Comparison of ENCODE assay signal across 13 cellular contexts in the genomic region with DNA sequence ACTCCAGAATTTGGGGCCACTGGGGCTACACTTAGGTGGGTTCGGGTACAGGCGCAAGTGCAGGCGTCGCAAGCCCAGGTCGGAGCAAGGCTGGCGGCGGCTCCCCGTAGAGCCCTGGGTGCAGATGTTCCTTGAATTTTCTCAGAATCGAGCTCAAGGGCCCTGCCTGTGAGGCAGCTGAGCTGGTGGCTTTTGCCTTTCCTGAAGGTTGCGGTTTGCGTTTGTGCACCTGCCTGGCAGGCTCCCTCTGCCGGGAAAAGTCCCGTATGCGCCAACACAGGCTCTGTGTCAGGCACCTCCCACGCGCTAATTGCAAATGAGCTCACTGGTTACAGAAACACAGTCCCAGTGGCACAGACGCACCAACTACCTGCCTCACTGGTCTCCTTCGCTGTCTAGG. TPM values are rescaled to one million over a fixed set of nuclear protein-coding genes. Genes with fewer than 3 reads are reported as not detected.
DNase-seq lines count a peak whose midpoint lies in the region; ATAC-seq, FAIRE-seq and TF ChIP-seq lines count a peak whose summit lies in the region.
"Had no signal": no experiment of that assay in that cellular context is flagged by ENCODE, and none has a peak within 500 bp of the region (broad histone marks: within the 10 kb centered on the region; RNA-seq: fewer than 3 reads in every experiment).

No MANE protein-coding gene starts in this region.

- H3K4me3 Mint-ChIP-seq in activated CD4-positive, alpha-beta memory T cell treated with anti-CD3 and anti-CD28 coated beads, Interleukin-2, amount 10 ng/mL, durations not matched to agents 7 days and 5 days = no peak overlapping the region
- H3K4me3 Mint-ChIP-seq in endodermal cell (no peak overlapping the region), WTC11 (no peak overlapping the region)

- peak; percentile 70 for DNase-seq in NCI-H2196 (lab: John Stamatoyannopoulos, UW; ENCODE audit: unreplicated experiment)
- DNase-seq in activated CD4-positive, alpha-beta memory T cell treated with anti-CD3 and anti-CD28 coated beads, Interleukin-2, amount 10 ng/mL, durations not matched to agents 7 days and 5 days = peak; percentile 45
- DNase-seq in endodermal cell = no peak
- peak in 2 of 3 donors; percentile 47 to 63 for DNase-seq in stimulated activated CD4-positive, alpha-beta T cell treated with anti-CD3 and anti-CD28 coated beads, TNF-alpha, amount 100 ng/mL, for 48 hours (ENCODE audit: low read depth in 3 of 3)
- no peak for DNase-seq in H54 (ENCODE audit: insufficient read length, low spot score)
- no peak for DNase-seq in OCI-M1 (lab: John Stamatoyannopoulos, UW)
- DNase-seq in WTC11 (ENCODE audit: low spot score) = no peak
- DNase-seq: NCI-H69 had no signal

- peaks cover 27% of the 10 kb centered on the region for H3K4me1 Mint-ChIP-seq in activated CD4-positive, alpha-beta memory T cell treated with anti-CD3 and anti-CD28 coated beads, Interleukin-2, amount 10 ng/mL, durations not matched to agents 7 days and 5 days
- H3K4me1 Mint-ChIP-seq in endodermal cell (no peaks in the 10 kb centered on the region), WTC11 (0 out of 2 replicates have a peak, but pooled peaks cover 3% of the 10 kb centered on the region)

- H3K9me3 Mint-ChIP-seq in activated CD4-positive, alpha-beta memory T cell treated with anti-CD3 and anti-CD28 coated beads, Interleukin-2, amount 10 ng/mL, durations not matched to agents 7 days and 5 days = no peaks in the 10 kb centered on the region
- H3K9me3 Mint-ChIP-seq in endodermal cell (no peaks in the 10 kb centered on the region), WTC11 (no peaks in the 10 kb centered on the region)

- peak overlapping the region; percentile 35 for H3K27ac Mint-ChIP-seq in activated CD4-positive, alpha-beta memory T cell treated with anti-CD3 and anti-CD28 coated beads, Interleukin-2, amount 10 ng/mL, durations not matched to agents 7 days and 5 days
- H3K27ac Mint-ChIP-seq in endodermal cell (peak overlapping the region; percentile 58), WTC11 (no peak overlapping the region)
- H3K27ac Mint-ChIP-seq: progenitor cell of endocrine pancreas had no signal

- FAIRE-seq in H54 (lab: Jason Lieb, UNC) = no peak

- POLR2A ChIA-PET in activated CD4-positive, alpha-beta memory T cell treated with anti-CD3 and anti-CD28 coated beads, Interleukin-2, amount 10 ng/mL, durations not matched to agents 7 days and 5 days (lab: Charles Lee) = interaction anchor here (0.7 to 1.0 kb wide), 4 partner anchors 12 to 544 kb away, joined by 3 to 4 read pairs (median 3); no protein-coding TSS in a partner anchor
- POLR2A ChIA-PET in WTC11 (lab: Charles Lee) = interaction anchor here (0.6 kb wide), 1 partner anchor 10 kb away, joined by 4 read pairs; no protein-coding TSS in a partner anchor

- 94 to 96% methylated on average over 17 to 18 of the region's 18 CpGs for WGBS in endodermal cell (ENCODE audit: insufficient coverage in 1 of 2, insufficient read length in 1 of 2), 2 experiments

- no peaks in the 10 kb centered on the region for H3K27me3 ChIP-seq in endodermal cell (ENCODE audit: control insufficient read depth, insufficient read depth, low read length, poor library complexity, severe bottlenecking)
- H3K27me3 ChIP-seq: breast epithelium, SJSA1 had no signal

- CTCF ChIA-PET in activated CD4-positive, alpha-beta memory T cell treated with anti-CD3 and anti-CD28 coated beads, Interleukin-2, amount 10 ng/mL, durations not matched to agents 7 days and 5 days (lab: Charles Lee) = interaction anchor here (0.6 to 2.0 kb wide), 5 partner anchors 9 to 348 kb away, joined by 3 to 24 read pairs (median 3); a partner anchor contains a TSS
- CTCF ChIA-PET in WTC11 (lab: Charles Lee) = interaction anchor here (1.0 to 2.3 kb wide), 3 partner anchors 9 to 189 kb away, joined by 3 to 16 read pairs (median 3); a partner anchor contains a TSS

- H3K36me3 Mint-ChIP-seq in activated CD4-positive, alpha-beta memory T cell treated with anti-CD3 and anti-CD28 coated beads, Interleukin-2, amount 10 ng/mL, durations not matched to agents 7 days and 5 days (ENCODE audit: low read depth) = peaks cover 27% of the 10 kb centered on the region
- H3K36me3 Mint-ChIP-seq in endodermal cell (ENCODE audit: low read depth) (peaks cover 48% of the 10 kb centered on the region), WTC11 (peaks cover 31% of the 10 kb centered on the region)

- no peak for TF ChIP-seq CTCF in endodermal cell (conservative IDR thresholded peaks at IDR 0.05)
- no peak for TF ChIP-seq CTCF in WTC11 (IDR thresholded peaks at IDR 0.05)

- H3K4me1 ChIP-seq in endodermal cell (ENCODE audit: control insufficient read depth, insufficient read depth, low read length) = no peaks in the 10 kb centered on the region

- TF ChIP-seq POLR2A in H54 (IDR thresholded peaks at IDR 0.05; ENCODE audit: low read depth, low read length) = no peak

- no peak overlapping the region for H3K4me3 ChIP-seq in endodermal cell (ENCODE audit: low read length)
- H3K4me3 ChIP-seq: breast epithelium, SJSA1 had no signal

- ATAC-seq in WTC11 = no peak

- H3K9me3 ChIP-seq in endodermal cell (ENCODE audit: control insufficient read depth, low read length) = no peaks in the 10 kb centered on the region
- H3K9me3 ChIP-seq: breast epithelium, SJSA1 had no signal

- H3K36me3 ChIP-seq in endodermal cell (ENCODE audit: control insufficient read depth, insufficient read depth, low read length) = peaks cover 23% of the 10 kb centered on the region
- H3K36me3 ChIP-seq: breast epithelium had no signal

- H3K27me3 Mint-ChIP-seq in activated CD4-positive, alpha-beta memory T cell treated with anti-CD3 and anti-CD28 coated beads, Interleukin-2, amount 10 ng/mL, durations not matched to agents 7 days and 5 days = no peaks in the 10 kb centered on the region
- H3K27me3 Mint-ChIP-seq in endodermal cell (ENCODE audit: insufficient read depth) (no peaks in the 10 kb centered on the region), WTC11 (ENCODE audit: low read depth) (no peaks in the 10 kb centered on the region)
- H3K27me3 Mint-ChIP-seq: progenitor cell of endocrine pancreas had no signal

- no peak overlapping the region for H3K9ac ChIP-seq in endodermal cell (ENCODE audit: extremely low read depth, low read length, poor library complexity, severe bottlenecking)

- H3K27ac ChIP-seq in endodermal cell (ENCODE audit: low read depth, low read length) = no peak overlapping the region
- H3K27ac ChIP-seq: SJSA1 had no signal

TF ChIP-seq in WTC11, 78 proteins besides CTCF, POLR2A, EP300 and RAD21:
- TF ChIP-seq TEAD4 (CRISPR knock-in tag; IDR thresholded peaks at IDR 0.05) (no peak), ZNF232 (CRISPR knock-in tag; IDR thresholded peaks at IDR 0.05) (no peak), ETV6 (CRISPR knock-in tag; IDR thresholded peaks at IDR 0.05) (no peak), JAZF1 (CRISPR knock-in tag; IDR thresholded peaks at IDR 0.05) (no peak), ATF1 (CRISPR knock-in tag; IDR thresholded peaks at IDR 0.05) (no peak)
- TF ChIP-seq, protein P1, sequence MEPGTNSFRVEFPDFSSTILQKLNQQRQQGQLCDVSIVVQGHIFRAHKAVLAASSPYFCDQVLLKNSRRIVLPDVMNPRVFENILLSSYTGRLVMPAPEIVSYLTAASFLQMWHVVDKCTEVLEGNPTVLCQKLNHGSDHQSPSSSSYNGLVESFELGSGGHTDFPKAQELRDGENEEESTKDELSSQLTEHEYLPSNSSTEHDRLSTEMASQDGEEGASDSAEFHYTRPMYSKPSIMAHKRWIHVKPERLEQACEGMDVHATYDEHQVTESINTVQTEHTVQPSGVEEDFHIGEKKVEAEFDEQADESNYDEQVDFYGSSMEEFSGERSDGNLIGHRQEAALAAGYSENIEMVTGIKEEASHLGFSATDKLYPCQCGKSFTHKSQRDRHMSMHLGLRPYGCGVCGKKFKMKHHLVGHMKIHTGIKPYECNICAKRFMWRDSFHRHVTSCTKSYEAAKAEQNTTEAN (CRISPR knock-in tag; IDR thresholded peaks at IDR 0.05) = no peak
- TF ChIP-seq, protein P2, sequence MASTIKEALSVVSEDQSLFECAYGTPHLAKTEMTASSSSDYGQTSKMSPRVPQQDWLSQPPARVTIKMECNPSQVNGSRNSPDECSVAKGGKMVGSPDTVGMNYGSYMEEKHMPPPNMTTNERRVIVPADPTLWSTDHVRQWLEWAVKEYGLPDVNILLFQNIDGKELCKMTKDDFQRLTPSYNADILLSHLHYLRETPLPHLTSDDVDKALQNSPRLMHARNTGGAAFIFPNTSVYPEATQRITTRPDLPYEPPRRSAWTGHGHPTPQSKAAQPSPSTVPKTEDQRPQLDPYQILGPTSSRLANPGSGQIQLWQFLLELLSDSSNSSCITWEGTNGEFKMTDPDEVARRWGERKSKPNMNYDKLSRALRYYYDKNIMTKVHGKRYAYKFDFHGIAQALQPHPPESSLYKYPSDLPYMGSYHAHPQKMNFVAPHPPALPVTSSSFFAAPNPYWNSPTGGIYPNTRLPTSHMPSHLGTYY (CRISPR knock-in tag; IDR thresholded peaks at IDR 0.05) = no peak

RNA-seq across cellular contexts. Expression of a gene that starts 5.9 kb away (rescaled TPM):
- total RNA-seq in activated CD4-positive, alpha-beta memory T cell treated with anti-CD3 and anti-CD28 coated beads, Interleukin-2, amount 10 ng/mL, durations not matched to agents 7 days and 5 days = 10 to 100 TPM; 11.1 to 11.8 TPM
- total RNA-seq in endodermal cell (10 to 100 TPM; 13.4 to 14.3 TPM), WTC11 (2021) (16.9 to 22.2 TPM (median 18.3 TPM) in 3 replicates)
- polyA plus RNA-seq in endodermal cell (2013, experiment 1 of 2) = 7.8 TPM
- 7.8 TPM for polyA plus RNA-seq in endodermal cell (2013, experiment 2 of 2)

RNA-seq across cellular contexts. Expression of a gene that starts 11.3 kb away (rescaled TPM):
- total RNA-seq in activated CD4-positive, alpha-beta memory T cell treated with anti-CD3 and anti-CD28 coated beads, Interleukin-2, amount 10 ng/mL, durations not matched to agents 7 days and 5 days = not detected
- not detected for total RNA-seq in endodermal cell
- polyA plus RNA-seq in endodermal cell (2013, experiment 1 of 2) = not detected
- polyA plus RNA-seq in endodermal cell (2013, experiment 2 of 2) = not detected
- not detected in 3 replicates for total RNA-seq in WTC11 (2021)
- total RNA-seq: activated CD8-positive, alpha-beta memory T cell treated with anti-CD3 and anti-CD28 coated beads for 36 hours; breast epithelium; progenitor cell of endocrine pancreas; SJSA1 had no signal

RNA-seq across cellular contexts. Expression of a gene that starts 11.6 kb away (rescaled TPM):
- total RNA-seq in activated CD4-positive, alpha-beta memory T cell treated with anti-CD3 and anti-CD28 coated beads, Interleukin-2, amount 10 ng/mL, durations not matched to agents 7 days and 5 days = 10 to 100 TPM; 72.2 to 75.6 TPM
- total RNA-seq in endodermal cell (10 to 100 TPM; 56.7 to 65.1 TPM), WTC11 (2021) (43.6 to 60.8 TPM (median 44.4 TPM) in 3 replicates)
- polyA plus RNA-seq in endodermal cell (2013, experiment 1 of 2) = 49.5 TPM
- polyA plus RNA-seq in endodermal cell (2013, experiment 2 of 2) = 52.5 TPM

RNA-seq across cellular contexts. Expression of a gene that starts 14.2 kb away (rescaled TPM):
- total RNA-seq in activated CD4-positive, alpha-beta memory T cell treated with anti-CD3 and anti-CD28 coated beads, Interleukin-2, amount 10 ng/mL, durations not matched to agents 7 days and 5 days = not detected
- not detected for total RNA-seq in endodermal cell
- 1.4 TPM for polyA plus RNA-seq in endodermal cell (2013, experiment 1 of 2)
- polyA plus RNA-seq in endodermal cell (2013, experiment 2 of 2) = 1.5 TPM
- 2.8 to 9.9 TPM (median 7.4 TPM) in 3 replicates for total RNA-seq in WTC11 (2021)
- total RNA-seq: SJSA1 had no signal

RNA-seq across cellular contexts. Expression of a gene that starts 44.4 kb away (rescaled TPM):
- 1 to 10 TPM; 4.3 to 6.6 TPM for total RNA-seq in activated CD4-positive, alpha-beta memory T cell treated with anti-CD3 and anti-CD28 coated beads, Interleukin-2, amount 10 ng/mL, durations not matched to agents 7 days and 5 days
- total RNA-seq in endodermal cell (1 to 10 TPM; 4.6 to 5.7 TPM), WTC11 (2021) (3.3 to 6.3 TPM (median 4.7 TPM) in 3 replicates)
- 0.75 TPM for polyA plus RNA-seq in endodermal cell (2013, experiment 1 of 2)
- 0.62 TPM for polyA plus RNA-seq in endodermal cell (2013, experiment 2 of 2)
- total RNA-seq: epithelial cell of proximal tubule had no signal

Comparison
In these comparisons a context has a peak if more than half of its experiments do, and no peak if none do; other contexts are left out.
1. DNase-seq: peak in NCI-H2196 (single experiment), activated CD4-positive, alpha-beta memory T cell treated with anti-CD3 and anti-CD28 coated beads, Interleukin-2, amount 10 ng/mL, durations not matched to agents 7 days and 5 days (single experiment) and stimulated activated CD4-positive, alpha-beta T cell treated with anti-CD3 and anti-CD28 coated beads, TNF-alpha, amount 100 ng/mL, for 48 hours (2 of 3); none in endodermal cell (single experiment), H54 (single experiment), OCI-M1 (single experiment) and WTC11 (single experiment).